In the genomic region with DNA sequence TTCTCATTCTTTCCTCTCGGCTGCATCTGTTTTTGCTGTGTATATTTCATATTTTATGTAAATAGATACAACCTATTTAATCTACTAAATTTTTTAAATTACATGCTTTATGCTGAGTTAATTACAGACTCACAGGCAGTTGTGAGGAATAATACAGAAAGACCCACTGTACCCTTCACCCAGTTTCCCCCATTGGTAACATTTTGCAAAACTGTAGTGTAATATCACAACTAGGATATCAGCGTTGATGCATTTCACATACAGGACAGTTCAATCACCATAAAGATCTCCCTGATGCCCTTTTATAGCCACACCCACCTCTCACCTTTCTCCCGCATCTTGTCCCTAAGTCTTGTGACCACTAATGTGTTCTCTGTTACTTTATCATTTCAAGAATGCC, we compare ENCODE assay signal across 11 cellular contexts.
"Had no signal": no experiment of that assay in that cellular context is flagged by ENCODE, and none has a peak within 500 bp of the region (broad histone marks: within the 10 kb centered on the region; RNA-seq: fewer than 3 reads in every experiment).

No MANE protein-coding gene starts in this region.

- H3K4me1 ChIP-seq: adrenal gland, ascending aorta, body of pancreas, breast epithelium had no signal

- H3K9me3 ChIP-seq: adrenal gland, ascending aorta, body of pancreas, breast epithelium had no signal

- H3K4me3 ChIP-seq: adrenal gland, ascending aorta, body of pancreas, breast epithelium, cardiac muscle cell had no signal

- H3K36me3 ChIP-seq: adrenal gland, ascending aorta, brain microvascular endothelial cell, breast epithelium, cardiac muscle cell had no signal

- ATAC-seq: activated naive CD4-positive, alpha-beta T cell treated with anti-CD3 and anti-CD28 coated beads, Interleukin-2, amount 50 U/mL, for 72 hours; activated naive CD8-positive, alpha-beta T cell treated with anti-CD3 and anti-CD28 coated beads, Interleukin-2, amount 50 U/mL, for 24 hours; activated T-cell treated with anti-CD3 and anti-CD28 coated beads, Interleukin-2, amount 50 U/mL, for 4 hours; activated T-cell treated with anti-CD3 and anti-CD28 coated beads, Interleukin-2, amount 50 U/mL, for 72 hours; activated T-helper 17 cell treated with anti-CD3 and anti-CD28 coated beads, Interleukin-2, amount 50 U/mL, for 72 hours; body of pancreas had no signal

- H3K27ac ChIP-seq: adrenal gland, ascending aorta, body of pancreas, brain microvascular endothelial cell, breast epithelium, cardiac muscle cell had no signal
